Comparison of ENCODE assay signal across 7 cellular contexts in the genomic region with DNA sequence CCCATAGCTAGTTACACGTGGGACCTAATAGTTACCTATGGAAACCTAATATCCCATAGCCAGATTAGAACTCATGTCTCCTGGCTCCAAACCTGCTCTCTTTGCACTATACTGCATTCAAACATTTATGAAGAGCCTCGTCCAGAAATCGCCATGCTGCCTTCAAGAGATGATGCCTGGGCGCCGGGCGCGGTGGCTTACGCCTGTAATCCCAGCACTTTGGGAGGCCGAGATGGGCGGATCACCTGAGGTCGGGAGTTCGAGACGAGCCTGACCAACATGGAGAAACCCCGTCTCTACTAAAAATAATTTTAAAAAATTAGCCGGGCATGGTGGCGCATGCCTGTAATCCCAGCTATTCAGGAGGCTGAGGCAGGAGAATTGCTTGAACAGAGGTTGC. TPM values are rescaled to one million over a fixed set of nuclear protein-coding genes. Genes with fewer than 3 reads are reported as not detected.
A peak's percentile ranks its signal among the peaks of the same experiment; 100 is the strongest.
DNase-seq lines count a peak whose midpoint lies in the region; ATAC-seq and TF ChIP-seq lines count a peak whose summit lies in the region.
"Not testable (repeated sequence)": the region's sequence is repeated elsewhere in the genome, so short reads cannot be mapped to it uniquely, and the experiment has no call there.

No MANE protein-coding gene starts in this region.

- POLR2A ChIA-PET in RWPE1 (lab: Yijun Ruan, JAX; ENCODE audit: low non-redundant PET), result not testable (repeated sequence)

- not testable (repeated sequence) for H3K4me3 ChIP-seq in breast epithelium, gastrocnemius medialis, tibial nerve

- not testable (repeated sequence) for H3K9me3 ChIP-seq in breast epithelium, gastrocnemius medialis, tibial nerve

- not testable (repeated sequence) for H3K36me3 Mint-ChIP-seq in activated T-helper 1 cell treated with anti-CD3 and anti-CD28 coated beads, Interleukin-12 subunit alpha, Interleukin-12 subunit beta, Interleukin-2, Interleukin-4 antibody, amounts not matched to agents 30 ng/mL and 10 ng/mL and 1 ng/mL, durations not matched to agents 14 hours and 24 hours and 36 hours (ENCODE audit: low read depth); memory B cell; neural crest cell (ENCODE audit: low read depth)

- TF ChIP-seq POLR2A in breast epithelium (IDR thresholded peaks at IDR 0.05); gastrocnemius medialis (IDR thresholded peaks at IDR 0.05); tibial nerve (IDR thresholded peaks at IDR 0.05): not testable (repeated sequence)

- H3K27me3 ChIP-seq in breast epithelium, gastrocnemius medialis, tibial nerve: not testable (repeated sequence)

- H3K4me3 Mint-ChIP-seq in activated T-helper 1 cell treated with anti-CD3 and anti-CD28 coated beads, Interleukin-12 subunit alpha, Interleukin-12 subunit beta, Interleukin-2, Interleukin-4 antibody, amounts not matched to agents 30 ng/mL and 10 ng/mL and 1 ng/mL, durations not matched to agents 14 hours and 24 hours and 36 hours, result peak overlapping the region; percentile 5
- peak overlapping the region; percentile 32 for H3K4me3 Mint-ChIP-seq in memory B cell
- peak overlapping the region; percentile 70 for H3K4me3 Mint-ChIP-seq in neural crest cell

- not testable (repeated sequence) for DNase-seq in RWPE1 (ENCODE audit: low spot score); activated T-helper 1 cell treated with anti-CD3 and anti-CD28 coated beads, Interleukin-12 subunit alpha, Interleukin-12 subunit beta, Interleukin-2, Interleukin-4 antibody, amounts not matched to agents 30 ng/mL and 10 ng/mL and 1 ng/mL, durations not matched to agents 14 hours and 24 hours and 36 hours (ENCODE audit: low spot score); breast epithelium (ENCODE audit: low spot score in 2 of 2); memory B cell (ENCODE audit: low spot score in 2 of 2); neural crest cell (ENCODE audit: low read depth, low spot score); gastrocnemius medialis; tibial nerve (ENCODE audit: low spot score in 2 of 2)

- in situ Hi-C loops in gastrocnemius medialis (cut with MboI; ENCODE audit: low sequenced_read_pairs in 4 of 4), result loop anchor here in 2 of 4 donors (5.0 kb wide), 1 partner anchor 37 kb away; no protein-coding TSS in a partner anchor

- peaks cover 30% of the 10 kb centered on the region for H3K4me1 Mint-ChIP-seq in activated T-helper 1 cell treated with anti-CD3 and anti-CD28 coated beads, Interleukin-12 subunit alpha, Interleukin-12 subunit beta, Interleukin-2, Interleukin-4 antibody, amounts not matched to agents 30 ng/mL and 10 ng/mL and 1 ng/mL, durations not matched to agents 14 hours and 24 hours and 36 hours (ENCODE audit: low read depth)
- not testable (repeated sequence) for H3K4me1 Mint-ChIP-seq in memory B cell
- peaks cover 15% of the 10 kb centered on the region for H3K4me1 Mint-ChIP-seq in neural crest cell

- H3K36me3 ChIP-seq in breast epithelium, tibial nerve: not testable (repeated sequence)
- H3K36me3 ChIP-seq in gastrocnemius medialis, result peaks cover 0 to 16% of the 10 kb centered on the region in 2 donors

- H3K27ac ChIP-seq in RWPE1 (peak overlapping the region; percentile 93), breast epithelium (peak overlapping the region; percentile 39 to 94), gastrocnemius medialis (peak overlapping the region; percentile 92 to 97 (median 94)), tibial nerve (peak overlapping the region; percentile 95 to 100 (median 99))

- TF ChIP-seq EP300 in tibial nerve (IDR thresholded peaks at IDR 0.05), result not testable (repeated sequence)

- H3K27me3 Mint-ChIP-seq in activated T-helper 1 cell treated with anti-CD3 and anti-CD28 coated beads, Interleukin-12 subunit alpha, Interleukin-12 subunit beta, Interleukin-2, Interleukin-4 antibody, amounts not matched to agents 30 ng/mL and 10 ng/mL and 1 ng/mL, durations not matched to agents 14 hours and 24 hours and 36 hours (ENCODE audit: insufficient read depth); memory B cell; neural crest cell (ENCODE audit: low read depth): not testable (repeated sequence)

- 94 to 98% methylated on average over 16 of the region's 16 CpGs for WGBS in tibial nerve, 2 donors

- not testable (repeated sequence) for H3K4me1 ChIP-seq in breast epithelium
- peaks cover 28 to 36% of the 10 kb centered on the region in 2 donors for H3K4me1 ChIP-seq in gastrocnemius medialis
- peaks cover 0 to 36% (median 26%) of the 10 kb centered on the region in 4 donors for H3K4me1 ChIP-seq in tibial nerve

- ATAC-seq in memory B cell (ENCODE audit: low read depth); gastrocnemius medialis: not testable (repeated sequence)

- CTCF ChIA-PET in RWPE1 (lab: Yijun Ruan, JAX), result not testable (repeated sequence)

- TF ChIP-seq CTCF in RWPE1 (conservative IDR thresholded peaks at IDR 0.05; ENCODE audit: low read depth); breast epithelium (IDR thresholded peaks at IDR 0.05); neural crest cell (conservative IDR thresholded peaks at IDR 0.05); gastrocnemius medialis (IDR thresholded peaks at IDR 0.05 in 4 of 5, conservative IDR thresholded peaks at IDR 0.05 in 1 of 5); tibial nerve (IDR thresholded peaks at IDR 0.05): not testable (repeated sequence)

- not testable (repeated sequence) for H3K27ac Mint-ChIP-seq in activated T-helper 1 cell treated with anti-CD3 and anti-CD28 coated beads, Interleukin-12 subunit alpha, Interleukin-12 subunit beta, Interleukin-2, Interleukin-4 antibody, amounts not matched to agents 30 ng/mL and 10 ng/mL and 1 ng/mL, durations not matched to agents 14 hours and 24 hours and 36 hours; memory B cell; neural crest cell (ENCODE audit: unreplicated experiment)

- intact Hi-C loops in activated T-helper 1 cell treated with anti-CD3 and anti-CD28 coated beads, Interleukin-12 subunit alpha, Interleukin-12 subunit beta, Interleukin-2, Interleukin-4 antibody, amounts not matched to agents 30 ng/mL and 10 ng/mL and 1 ng/mL, durations not matched to agents 14 hours and 24 hours and 36 hours (cut with micrococcal nuclease); breast epithelium (cut with DNase I; ENCODE audit: low total_unique reads); gastrocnemius medialis (cut with DNase I; ENCODE audit: low total_unique reads): not testable (repeated sequence)

- not testable (repeated sequence) for H3K9me3 Mint-ChIP-seq in activated T-helper 1 cell treated with anti-CD3 and anti-CD28 coated beads, Interleukin-12 subunit alpha, Interleukin-12 subunit beta, Interleukin-2, Interleukin-4 antibody, amounts not matched to agents 30 ng/mL and 10 ng/mL and 1 ng/mL, durations not matched to agents 14 hours and 24 hours and 36 hours; memory B cell; neural crest cell

RNA-seq across cellular contexts. Expression of a gene that starts 1.3 kb away (rescaled TPM):
- 60.9 and 62.4 TPM in 2 replicates for total RNA-seq in activated T-helper 1 cell treated with anti-CD3 and anti-CD28 coated beads, Interleukin-12 subunit alpha, Interleukin-12 subunit beta, Interleukin-2, Interleukin-4 antibody, amounts not matched to agents 30 ng/mL and 10 ng/mL and 1 ng/mL, durations not matched to agents 14 hours and 24 hours and 36 hours
- 100 to 1,000 TPM; 167 to 970 (median 266) TPM for total RNA-seq in breast epithelium
- 39.6 and 40.4 TPM in 2 replicates for total RNA-seq in neural crest cell
- 1,000 to 10,000 TPM in 2 of 4 donors, 100 to 1,000 TPM in 2; 665 to 1,753 (median 1,205) TPM for total RNA-seq in gastrocnemius medialis
- 100 to 1,000 TPM; 304 to 768 (median 608) TPM for total RNA-seq in tibial nerve

RNA-seq across cellular contexts. Expression of a gene that starts 46.8 kb away (rescaled TPM):
- total RNA-seq in activated T-helper 1 cell treated with anti-CD3 and anti-CD28 coated beads, Interleukin-12 subunit alpha, Interleukin-12 subunit beta, Interleukin-2, Interleukin-4 antibody, amounts not matched to agents 30 ng/mL and 10 ng/mL and 1 ng/mL, durations not matched to agents 14 hours and 24 hours and 36 hours, result 0.24 and 0.41 TPM in 2 replicates
- 1 to 10 TPM in 1 of 3 donors, under 1 TPM in 2; 0.29 to 1.4 (median 0.33) TPM for total RNA-seq in breast epithelium
- total RNA-seq in neural crest cell, result 2.7 and 2.9 TPM in 2 replicates
- 1 to 10 TPM in 1 of 4 donors, not detected in 3; 6.2 TPM for total RNA-seq in gastrocnemius medialis
- 1 to 10 TPM in 2 of 4 donors, not detected in 2; 2.2 to 2.9 TPM for total RNA-seq in tibial nerve

Comparison
In these comparisons a context has a peak if more than half of its experiments do, and no peak if none do; other contexts are left out.
1. H3K4me3 Mint-ChIP-seq: peak in every context shown above with its lines; median percentile 70 in neural crest cell; 32 in memory B cell; 5 in activated T-helper 1 cell treated with anti-CD3 and anti-CD28 coated beads, Interleukin-12 subunit alpha, Interleukin-12 subunit beta, Interleukin-2, Interleukin-4 antibody, amounts not matched to agents 30 ng/mL and 10 ng/mL and 1 ng/mL, durations not matched to agents 14 hours and 24 hours and 36 hours.